17 cellular contexts compared by ENCODE assay signal in genomic region chr9:27395484-27395921, GRCh38.
DNase-seq lines count a peak whose midpoint lies in the region; TF ChIP-seq lines count a peak whose summit lies in the region.
"Had no signal": no experiment of that assay in that cellular context is flagged by ENCODE, and none has a peak within 500 bp of the region (broad histone marks: within the 10 kb centered on the region; RNA-seq: fewer than 3 reads in every experiment).

No MANE protein-coding gene starts in this region.

- no peak overlapping the region for H3K9ac ChIP-seq in colonic mucosa (ENCODE audit: low read depth in 2 of 2, low read length in 2 of 2)

- no TSS peak for BruUV-seq in Caco-2 (replicated peaks; lab: Mats Ljungman, UMichigan)

- DNase-seq in cardiac muscle cell (ENCODE audit: low read depth in 1 of 2, low spot score in 1 of 2) = peak in 1 of 2 donors; percentile 42
- no peak for DNase-seq in right atrium auricular region (ENCODE audit: low spot score)
- DNase-seq in caudate nucleus (lab: John Stamatoyannopoulos, UW) = no peak
- DNase-seq in medulla oblongata (ENCODE audit: extremely low spot score) = peak; percentile 64
- no peak for DNase-seq in vagina (ENCODE audit: extremely low spot score in 2 of 2)
- DNase-seq in colonic mucosa = no peak
- DNase-seq in activated CD4-positive, alpha-beta T cell treated with anti-CD3 and anti-CD28 coated beads, Interleukin-2, amount 10 ng/mL, durations not matched to agents 24 days and 14 days = no peak
- DNase-seq in Caco-2 = no peak
- DNase-seq: activated naive CD8-positive, alpha-beta T cell treated with anti-CD3 and anti-CD28 coated beads, Interleukin-2, amount 10 ng/mL, durations not matched to agents 7 days and 5 days; activated T-cell treated with anti-CD3 and anti-CD28 coated beads, Interleukin-2, amount 50 U/mL, for 4 hours; GF-D8; Karpas-422; left cardiac atrium; NCI-H1930; NCI-H69; trophoblast cell had no signal

- CTCF ChIA-PET in Caco-2 (lab: Charles Lee) = no interaction called here

- no peaks in the 10 kb centered on the region for H3K36me3 ChIP-seq in cardiac muscle cell
- H3K36me3 ChIP-seq in right atrium auricular region = no peaks in the 10 kb centered on the region
- no peaks in the 10 kb centered on the region for H3K36me3 ChIP-seq in vagina
- H3K36me3 ChIP-seq in colonic mucosa = no peaks in the 10 kb centered on the region
- H3K36me3 ChIP-seq in Caco-2 (ENCODE audit: control insufficient read depth, insufficient read depth, low read length) = no peaks in the 10 kb centered on the region

- H3K27ac ChIP-seq in cardiac muscle cell = peak overlapping the region; percentile 4
- no peak overlapping the region for H3K27ac ChIP-seq in right atrium auricular region
- H3K27ac ChIP-seq in caudate nucleus (ENCODE audit: low read depth, low read length) = peak overlapping the region; percentile 14
- H3K27ac ChIP-seq in vagina = peak overlapping the region; percentile 2
- H3K27ac ChIP-seq in colonic mucosa = no peak overlapping the region

- no peak overlapping the region for H3K27ac Mint-ChIP-seq in activated CD4-positive, alpha-beta T cell treated with anti-CD3 and anti-CD28 coated beads, Interleukin-2, amount 10 ng/mL, durations not matched to agents 24 days and 14 days
- H3K27ac Mint-ChIP-seq in Caco-2 (ENCODE audit: unreplicated experiment) = no peak overlapping the region
- H3K27ac Mint-ChIP-seq: activated naive CD8-positive, alpha-beta T cell treated with anti-CD3 and anti-CD28 coated beads, Interleukin-2, amount 10 ng/mL, durations not matched to agents 7 days and 5 days; natural killer cell treated with Interleukin-12 subunit alpha and Interleukin-12 subunit beta and Interleukin-15 and Interleukin-18, amount 100 ng/mL, for 72 hours had no signal

- peaks cover 10% of the 10 kb centered on the region for H3K27me3 Mint-ChIP-seq in activated CD4-positive, alpha-beta T cell treated with anti-CD3 and anti-CD28 coated beads, Interleukin-2, amount 10 ng/mL, durations not matched to agents 24 days and 14 days
- no peaks in the 10 kb centered on the region for H3K27me3 Mint-ChIP-seq in Caco-2 (ENCODE audit: insufficient read depth, unreplicated experiment)

- no peak overlapping the region for H3K4me3 Mint-ChIP-seq in activated CD4-positive, alpha-beta T cell treated with anti-CD3 and anti-CD28 coated beads, Interleukin-2, amount 10 ng/mL, durations not matched to agents 24 days and 14 days
- no peak overlapping the region for H3K4me3 Mint-ChIP-seq in Caco-2 (ENCODE audit: unreplicated experiment)
- H3K4me3 Mint-ChIP-seq: activated naive CD8-positive, alpha-beta T cell treated with anti-CD3 and anti-CD28 coated beads, Interleukin-2, amount 10 ng/mL, durations not matched to agents 7 days and 5 days; activated T-cell treated with anti-CD3 and anti-CD28 coated beads, Interleukin-2, amount 50 U/mL, for 4 hours; natural killer cell treated with Interleukin-12 subunit alpha and Interleukin-12 subunit beta and Interleukin-15 and Interleukin-18, amount 100 ng/mL, for 72 hours had no signal

- no peaks in the 10 kb centered on the region for H3K36me3 Mint-ChIP-seq in activated CD4-positive, alpha-beta T cell treated with anti-CD3 and anti-CD28 coated beads, Interleukin-2, amount 10 ng/mL, durations not matched to agents 24 days and 14 days (ENCODE audit: low read depth)
- no peaks in the 10 kb centered on the region for H3K36me3 Mint-ChIP-seq in Caco-2 (ENCODE audit: insufficient read depth, unreplicated experiment)
- H3K36me3 Mint-ChIP-seq: natural killer cell treated with Interleukin-12 subunit alpha and Interleukin-12 subunit beta and Interleukin-15 and Interleukin-18, amount 100 ng/mL, for 72 hours had no signal

- TF ChIP-seq CTCF in cardiac muscle cell (IDR thresholded peaks at IDR 0.05; ENCODE audit: low read depth, low read length) (no peak), right atrium auricular region (IDR thresholded peaks at IDR 0.05) (no peak), vagina (IDR thresholded peaks at IDR 0.05) (no peak), colonic mucosa (IDR thresholded peaks at IDR 0.05) (no peak), Caco-2 (IDR thresholded peaks at IDR 0.05; ENCODE audit: insufficient read depth in 1 of 2, low read depth in 1 of 2, low read length in 1 of 2, severe bottlenecking in 1 of 2, unreplicated experiment in 1 of 2) (no peak)

- no peaks in the 10 kb centered on the region for H3K4me1 Mint-ChIP-seq in activated CD4-positive, alpha-beta T cell treated with anti-CD3 and anti-CD28 coated beads, Interleukin-2, amount 10 ng/mL, durations not matched to agents 24 days and 14 days
- peaks cover 20% of the 10 kb centered on the region for H3K4me1 Mint-ChIP-seq in Caco-2 (ENCODE audit: low read depth, unreplicated experiment)

- no peaks in the 10 kb centered on the region for H3K9me3 Mint-ChIP-seq in activated CD4-positive, alpha-beta T cell treated with anti-CD3 and anti-CD28 coated beads, Interleukin-2, amount 10 ng/mL, durations not matched to agents 24 days and 14 days
- H3K9me3 Mint-ChIP-seq in Caco-2 (ENCODE audit: unreplicated experiment) = no peaks in the 10 kb centered on the region
- H3K9me3 Mint-ChIP-seq: activated T-cell treated with anti-CD3 and anti-CD28 coated beads, Interleukin-2, amount 50 U/mL, for 4 hours had no signal

- H3K9me3 ChIP-seq in cardiac muscle cell (ENCODE audit: low read depth) = no peaks in the 10 kb centered on the region
- H3K9me3 ChIP-seq in right atrium auricular region = no peaks in the 10 kb centered on the region
- no peaks in the 10 kb centered on the region for H3K9me3 ChIP-seq in vagina
- no peaks in the 10 kb centered on the region for H3K9me3 ChIP-seq in colonic mucosa
- H3K9me3 ChIP-seq in Caco-2 = no peaks in the 10 kb centered on the region

- POLR2A ChIA-PET in Caco-2 (lab: Charles Lee) = no interaction called here

- H3K4me1 ChIP-seq in cardiac muscle cell (ENCODE audit: low read depth) = peaks cover 36% of the 10 kb centered on the region
- peaks cover 0 to 20% of the 10 kb centered on the region in 2 donors for H3K4me1 ChIP-seq in right atrium auricular region
- H3K4me1 ChIP-seq in vagina = peaks cover 43% of the 10 kb centered on the region
- no peaks in the 10 kb centered on the region for H3K4me1 ChIP-seq in colonic mucosa
- peaks cover 24% of the 10 kb centered on the region for H3K4me1 ChIP-seq in Caco-2

- intact Hi-C loops in vagina (cut with DNase I) (no loop called here), colonic mucosa (cut with DNase I) (no loop called here), Caco-2 (cut with micrococcal nuclease; ENCODE audit: unreplicated experiment) (loop anchor here (2.0 kb wide), 1 partner anchor 31 kb away; no protein-coding TSS in a partner anchor)
- intact Hi-C loops in activated CD4-positive, alpha-beta T cell treated with anti-CD3 and anti-CD28 coated beads, Interleukin-2, amount 10 ng/mL, durations not matched to agents 24 days and 14 days (cut with micrococcal nuclease) = no loop called here

- no peak overlapping the region for H3K4me3 ChIP-seq in cardiac muscle cell
- H3K4me3 ChIP-seq in right atrium auricular region = no peak overlapping the region
- no peak overlapping the region for H3K4me3 ChIP-seq in vagina
- H3K4me3 ChIP-seq in colonic mucosa = no peak overlapping the region
- no peak overlapping the region for H3K4me3 ChIP-seq in Caco-2 (ENCODE audit: low read depth, low read length)

- H3K27me3 ChIP-seq in cardiac muscle cell (peaks cover 3% of the 10 kb centered on the region), right atrium auricular region (no peaks in the 10 kb centered on the region), vagina (no peaks in the 10 kb centered on the region), colonic mucosa (no peaks in the 10 kb centered on the region), Caco-2 (replicated peaks; ENCODE audit: control insufficient read depth, insufficient read depth, low read length) (no peaks in the 10 kb centered on the region)

- TF ChIP-seq POLR2A in vagina (IDR thresholded peaks at IDR 0.05) = no peak

Comparison
In these comparisons a context has a peak if more than half of its experiments do, and no peak if none do; other contexts are left out.
1. H3K27ac ChIP-seq: peak in cardiac muscle cell (single experiment), caudate nucleus (single experiment) and vagina (single experiment); none in right atrium auricular region (0 of 2) and colonic mucosa (single experiment).